Comparison of ENCODE assay signal across 8 cellular contexts in the genomic region with DNA sequence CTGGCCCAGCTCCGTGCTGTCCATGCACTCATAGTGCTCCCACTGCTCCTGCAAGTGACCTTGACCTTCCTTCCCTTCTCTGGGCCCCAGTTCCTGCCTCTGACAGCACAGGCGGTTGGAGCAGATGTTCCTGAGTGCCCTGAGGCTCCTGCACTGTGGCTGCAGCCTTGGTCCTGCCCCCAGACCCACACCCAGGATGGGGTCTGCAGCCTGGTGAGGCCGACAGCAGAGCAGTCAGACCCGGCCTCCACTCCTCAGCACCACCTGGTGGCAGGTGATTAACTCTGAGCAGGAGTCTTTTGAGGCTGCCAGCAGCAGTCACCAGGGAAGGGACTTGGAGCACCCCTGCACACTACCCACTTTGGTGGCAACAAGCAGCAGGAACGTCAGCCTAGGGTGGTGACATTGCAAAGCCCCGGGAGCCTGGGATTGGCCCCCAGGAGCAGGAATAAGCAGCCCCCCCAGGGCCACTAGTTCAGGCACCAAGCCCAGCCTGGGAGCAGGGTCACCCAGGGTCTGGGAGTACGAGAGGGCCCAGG.
A peak's percentile ranks its signal among the peaks of the same experiment; 100 is the strongest.
DNase-seq lines count a peak whose midpoint lies in the region; ATAC-seq, FAIRE-seq and TF ChIP-seq lines count a peak whose summit lies in the region.

No MANE protein-coding gene starts in this region.

- FAIRE-seq in H1 (lab: Jason Lieb, UNC): no peak

- POLR2A ChIA-PET in H1 (lab: Charles Lee; ENCODE audit: partially characterized antibody): interaction anchor here (0.9 to 1.5 kb wide), 4 partner anchors 13 to 174 kb away, joined by 3 to 5 read pairs (median 3); partner anchors contain the start of gene STRA6

- H3K79me2 ChIP-seq in DND-41 (ENCODE audit: insufficient read depth, low read length) (no peaks in the 10 kb centered on the region), H1 (ENCODE audit: control insufficient read depth in 1 of 2, insufficient read depth in 2 of 2, low read length in 2 of 2) (no peaks in the 10 kb centered on the region)

- H3K36me3 Mint-ChIP-seq in nephron progenitor cell (ENCODE audit: low read depth): no peaks in the 10 kb centered on the region

- H2BK12ac ChIP-seq in H1 (ENCODE audit: low read depth, low read length): peak overlapping the region; percentile 96; the same call in 1 of the 2 replicates

- H2AFZ ChIP-seq in DND-41 (ENCODE audit: low read depth, low read length) (no peak overlapping the region), H1 (ENCODE audit: low read length) (no peak overlapping the region)

- peaks cover 77% of the 10 kb centered on the region for H3K4me1 Mint-ChIP-seq in nephron progenitor cell

- no peak overlapping the region for H3K23ac ChIP-seq in H1 (ENCODE audit: insufficient read length)

- no peaks in the 10 kb centered on the region for H3K9me3 Mint-ChIP-seq in nephron progenitor cell

- TF ChIP-seq CTCF in DND-41 (IDR thresholded peaks at IDR 0.05; ENCODE audit: borderline replicate concordance, extremely low read depth, low read length, poor library complexity, severe bottlenecking) (peak; percentile 62), H1 (IDR thresholded peaks at IDR 0.05; ENCODE audit: control extremely low read depth in 1 of 3, insufficient read depth in 1 of 3, low read depth in 1 of 3, low read length in 3 of 3) (peak; percentile 81 to 92 (median 85)), nephron progenitor cell (IDR thresholded peaks at IDR 0.05) (peak; percentile 65)

- H3K27me3 ChIP-seq in DND-41 (ENCODE audit: insufficient read depth, low read length, poor library complexity) (no peaks in the 10 kb centered on the region), H1 (replicated peaks in 1 of 4; ENCODE audit: control insufficient read depth in 3 of 4, extremely low read depth in 1 of 4, insufficient read depth in 3 of 4, low read length in 3 of 4) (peaks cover 2 to 31% (median 25%) of the 10 kb centered on the region in 4 experiments; a peak in 6 of 7 replicates)
- H3K27me3 ChIP-seq in effector memory CD4-positive, alpha-beta T cell (replicated peaks; ENCODE audit: control insufficient read depth, insufficient read depth, low read length, poor library complexity, severe bottlenecking): peaks cover 4% of the 10 kb centered on the region

- H3K9ac ChIP-seq in DND-41 (ENCODE audit: low read depth, low read length): no peak overlapping the region
- no peak overlapping the region for H3K9ac ChIP-seq in H1 (replicated peaks in 1 of 4; ENCODE audit: extremely low read depth in 1 of 4, low read depth in 3 of 4, low read length in 3 of 4)

- H3K4me3 ChIP-seq in DND-41 (ENCODE audit: low read depth in 1 of 2, low read length in 2 of 2) (no peak overlapping the region), H1 (ENCODE audit: extremely low read depth in 1 of 4, insufficient read depth in 2 of 4, low read depth in 3 of 4, low read length in 4 of 4) (no peak overlapping the region)
- no peak overlapping the region for H3K4me3 ChIP-seq in effector memory CD4-positive, alpha-beta T cell (ENCODE audit: insufficient read depth, low read depth, low read length, poor library complexity, severe bottlenecking)

- no peaks in the 10 kb centered on the region; the same call in 1 of the 2 replicates for H3K23me2 ChIP-seq in H1 (ENCODE audit: low read depth, low read length)

- peak overlapping the region; percentile 42 for H3K4me3 Mint-ChIP-seq in nephron progenitor cell

- H4K5ac ChIP-seq in H1 (ENCODE audit: insufficient read length, low read depth, low read length): no peak overlapping the region

- DNase-seq in DND-41 (peak; percentile 39), T-helper 9 cell (peak; percentile 4), H1 (ENCODE audit: low read depth in 1 of 2, low spot score in 2 of 2) (peak; percentile 47 to 87), nephron progenitor cell (peak; percentile 77)
- no peak for DNase-seq in effector memory CD4-positive, alpha-beta T cell

- no peak for TF ChIP-seq POLR2A in H1 (IDR thresholded peaks at IDR 0.05; ENCODE audit: control extremely low read depth in 1 of 2, low read depth in 2 of 2, low read length in 2 of 2)

- no peak overlapping the region for H3K4ac ChIP-seq in H1 (replicated peaks; ENCODE audit: insufficient read length, low read depth, low read length)

- no peak overlapping the region for H2AK5ac ChIP-seq in H1 (ENCODE audit: low read depth, low read length)

- H3K14ac ChIP-seq in H1 (ENCODE audit: insufficient read length): no peak overlapping the region

- H3K27ac ChIP-seq in DND-41 (ENCODE audit: low read length) (no peak overlapping the region), H1 (ENCODE audit: low read depth, low read length) (no peak overlapping the region)
- H3K27ac ChIP-seq in effector memory CD4-positive, alpha-beta T cell (ENCODE audit: insufficient read depth, low read length, poor library complexity, severe bottlenecking): no peak overlapping the region

- peaks cover 43% of the 10 kb centered on the region for H3K27me3 Mint-ChIP-seq in nephron progenitor cell (ENCODE audit: low read depth, poor library complexity)

- no peak overlapping the region; the same call in 1 of the 2 replicates for H4K8ac ChIP-seq in H1 (ENCODE audit: extremely low read depth, insufficient read depth, low read length)

- TF ChIP-seq RAD21 in Ishikawa (IDR thresholded peaks at IDR 0.05; ENCODE audit: low read depth) (peak; percentile 86), H1 (IDR thresholded peaks at IDR 0.05 in 1 of 2, conservative IDR thresholded peaks at IDR 0.05 in 1 of 2; ENCODE audit: low read depth in 2 of 2, low read length in 2 of 2) (peak; percentile 80 to 89)

- H4K91ac ChIP-seq in H1 (replicated peaks; ENCODE audit: insufficient read length, low read length): peak overlapping the region; percentile 12

- 34% methylated on average over 7 of the region's 7 CpGs; no CpG with 5 or more reads in 1 of the 2 experiments for WGBS in H1 (ENCODE audit: extremely low coverage in 1 of 2, insufficient coverage in 1 of 2, insufficient read length in 1 of 2, insufficient replicate concordance in 2 of 2, low coverage in 1 of 2, low lambda C conversion rate in 2 of 2, missing lambda C conversion rate in 1 of 2), 2 experiments

- peak overlapping the region; percentile 84; the same call in 1 of the 2 replicates for H2BK20ac ChIP-seq in H1 (ENCODE audit: low read length)

- ATAC-seq in DND-41 (ENCODE audit: insufficient read depth, low read depth): peak; percentile 42; the same call in 1 of the 3 replicates
- ATAC-seq in GM21723 (IDR thresholded peaks at IDR 0.05; ENCODE audit: unreplicated experiment): no peak
- ATAC-seq in HG02798 (IDR thresholded peaks at IDR 0.05; ENCODE audit: poor library complexity, unreplicated experiment): no peak

- CTCF ChIA-PET in H1 (lab: Charles Lee; ENCODE audit: partially characterized antibody): interaction anchor here (0.7 to 8.1 kb wide), 26 partner anchors 11 to 330 kb away, joined by 3 to 117 read pairs (median 4); partner anchors contain the start of genes CCDC33, ISLR2 and STRA6

- peak overlapping the region; percentile 84; the same call in 1 of the 2 replicates for H2BK5ac ChIP-seq in H1 (ENCODE audit: low read depth, low read length)

- H3K18ac ChIP-seq in H1 (ENCODE audit: extremely low read depth, low read length): peak overlapping the region; percentile 26

- no peak overlapping the region for H3K27ac Mint-ChIP-seq in nephron progenitor cell

- no peak overlapping the region for H2BK120ac ChIP-seq in H1 (replicated peaks; ENCODE audit: low read depth, low read length)

- H4K20me1 ChIP-seq in DND-41 (ENCODE audit: insufficient read depth, low read length) (peaks cover 5% of the 10 kb centered on the region; the same call in 1 of the 2 replicates), H1 (replicated peaks in 1 of 2; ENCODE audit: control insufficient read depth in 1 of 2, insufficient read depth in 2 of 2, low read length in 2 of 2) (no peaks in the 10 kb centered on the region)

- H3K4me2 ChIP-seq in DND-41 (ENCODE audit: insufficient read depth, low read length) (no peak overlapping the region), H1 (ENCODE audit: insufficient read depth in 1 of 2, low read depth in 2 of 2, low read length in 2 of 2) (0 out of 4 replicates have a peak overlapping the region, but pooled peaks of 1 of the 2 experiments have one; percentile 9)

- H3K36me3 ChIP-seq in DND-41 (ENCODE audit: insufficient read depth, low read length) (no peaks in the 10 kb centered on the region), H1 (ENCODE audit: control insufficient read depth in 2 of 4, insufficient read depth in 4 of 4, low read length in 3 of 4) (no peaks in the 10 kb centered on the region)
- no peaks in the 10 kb centered on the region for H3K36me3 ChIP-seq in effector memory CD4-positive, alpha-beta T cell (ENCODE audit: control insufficient read depth, insufficient read depth, low read length)

- peak overlapping the region; percentile 100 for H2BK15ac ChIP-seq in H1 (ENCODE audit: low read length)

- no peak overlapping the region for H3K56ac ChIP-seq in H1 (replicated peaks; ENCODE audit: insufficient read length, low read depth, low read length)

- no peaks in the 10 kb centered on the region for H3K79me1 ChIP-seq in H1 (ENCODE audit: low read depth, low read length)

- H3K9me3 ChIP-seq in DND-41 (ENCODE audit: insufficient read depth, low read length, severe bottlenecking) (no peaks in the 10 kb centered on the region), H1 (ENCODE audit: insufficient read depth in 2 of 2, low read depth in 1 of 2, low read length in 1 of 2) (no peaks in the 10 kb centered on the region)
- no peaks in the 10 kb centered on the region for H3K9me3 ChIP-seq in effector memory CD4-positive, alpha-beta T cell (ENCODE audit: control insufficient read depth, low read length)

- H3K4me1 ChIP-seq in DND-41 (ENCODE audit: insufficient read depth, low read length) (no peaks in the 10 kb centered on the region), H1 (replicated peaks in 1 of 4; ENCODE audit: control insufficient read depth in 3 of 4, insufficient read depth in 4 of 4, low read length in 3 of 4) (peaks cover 11 to 49% (median 29%) of the 10 kb centered on the region in 4 experiments)
- H3K4me1 ChIP-seq in effector memory CD4-positive, alpha-beta T cell (ENCODE audit: control insufficient read depth, insufficient read depth, low read length, poor library complexity, severe bottlenecking): no peaks in the 10 kb centered on the region

- TF ChIP-seq EP300 in Ishikawa (IDR thresholded peaks at IDR 0.05; ENCODE audit: borderline replicate concordance) (no peak), H1 (IDR thresholded peaks at IDR 0.05; ENCODE audit: borderline replicate concordance in 1 of 2, low read depth in 2 of 2, low read length in 2 of 2) (no peak)

TF ChIP-seq in Ishikawa, 13 proteins besides CTCF, POLR2A, EP300 and RAD21:
- TF ChIP-seq ZBTB7A (IDR thresholded peaks at IDR 0.05; ENCODE audit: low read depth) (0 out of 2 replicates have a peak, but pooled peaks have one; percentile 37), EGR1 (IDR thresholded peaks at IDR 0.05) (no peak)

TF ChIP-seq in H1, 55 proteins besides CTCF, POLR2A, EP300 and RAD21:
- TF ChIP-seq EZH2 (IDR thresholded peaks at IDR 0.05; ENCODE audit: low read depth, low read length, severe bottlenecking): peak; percentile 7
- no peak for TF ChIP-seq SP1 (IDR thresholded peaks at IDR 0.05; ENCODE audit: low read depth, low read length)

Comparison
In these comparisons a context has a peak if more than half of its experiments do, and no peak if none do; other contexts are left out.
1. DNase-seq: peak in DND-41 (single experiment), T-helper 9 cell (single experiment), H1 (2 of 2) and nephron progenitor cell (single experiment); none in effector memory CD4-positive, alpha-beta T cell (0 of 3).
2. Peak in every context shown above with its lines, with median percentiles within 50 percentile points of each other: CTCF ChIP-seq.